Comparison of ENCODE assay signal across 15 cellular contexts in the genomic region with DNA sequence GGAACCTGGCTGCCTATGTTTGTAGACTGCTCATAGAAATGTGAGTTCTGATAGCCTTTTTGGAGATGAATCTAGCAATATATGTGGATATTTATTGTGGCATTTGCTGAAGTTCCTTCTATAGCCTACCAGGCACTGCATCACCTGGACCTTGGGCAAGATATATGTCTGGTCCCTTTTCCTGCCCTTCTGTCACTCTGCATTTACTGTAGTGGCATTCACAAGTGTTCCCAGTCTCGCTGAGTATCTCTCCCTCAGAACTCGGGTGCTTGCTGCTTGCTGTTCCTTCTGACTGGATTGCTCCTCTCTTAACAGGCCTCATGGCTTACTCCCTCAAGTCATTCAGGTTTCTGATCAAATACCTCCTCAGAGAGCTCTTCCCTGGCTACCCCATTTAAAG.
DNase-seq lines count a peak whose midpoint lies in the region; ATAC-seq lines count a peak whose summit lies in the region.
"Had no signal": no experiment of that assay in that cellular context is flagged by ENCODE, and none has a peak within 500 bp of the region (broad histone marks: within the 10 kb centered on the region; RNA-seq: fewer than 3 reads in every experiment).

No MANE protein-coding gene starts in this region.

- peak overlapping the region; percentile 63 for H3K4me3 Mint-ChIP-seq in stimulated activated naive CD8-positive, alpha-beta T cell treated with anti-CD3 and anti-CD28 coated beads, Interleukin-15, Interleukin-2, amounts not matched to agents 100 ng/mL and 50 ng/mL, for 24 hours
- H3K4me3 Mint-ChIP-seq in activated T-cell treated with anti-CD3 and anti-CD28 coated beads, Interleukin-2, amount 50 U/mL, for 4 hours: peak overlapping the region; percentile 75
- no peak overlapping the region for H3K4me3 Mint-ChIP-seq in memory B cell

- no peaks in the 10 kb centered on the region for H3K27me3 Mint-ChIP-seq in stimulated activated naive CD8-positive, alpha-beta T cell treated with anti-CD3 and anti-CD28 coated beads, Interleukin-15, Interleukin-2, amounts not matched to agents 100 ng/mL and 50 ng/mL, for 24 hours
- no peaks in the 10 kb centered on the region for H3K27me3 Mint-ChIP-seq in activated T-cell treated with anti-CD3 and anti-CD28 coated beads, Interleukin-2, amount 50 U/mL, for 4 hours (ENCODE audit: low read depth)
- no peaks in the 10 kb centered on the region for H3K27me3 Mint-ChIP-seq in memory B cell

- no peaks in the 10 kb centered on the region for H3K27me3 ChIP-seq in MG63
- H3K27me3 ChIP-seq: dorsolateral prefrontal cortex, heart right ventricle, neutrophil had no signal

- H3K4me1 Mint-ChIP-seq in stimulated activated naive CD8-positive, alpha-beta T cell treated with anti-CD3 and anti-CD28 coated beads, Interleukin-15, Interleukin-2, amounts not matched to agents 100 ng/mL and 50 ng/mL, for 24 hours (ENCODE audit: low read depth): peaks cover 70% of the 10 kb centered on the region
- H3K4me1 Mint-ChIP-seq in activated T-cell treated with anti-CD3 and anti-CD28 coated beads, Interleukin-2, amount 50 U/mL, for 4 hours (ENCODE audit: low read depth): peaks cover 71% of the 10 kb centered on the region
- H3K4me1 Mint-ChIP-seq in memory B cell: peaks cover 6% of the 10 kb centered on the region

- H3K9me3 Mint-ChIP-seq in stimulated activated naive CD8-positive, alpha-beta T cell treated with anti-CD3 and anti-CD28 coated beads, Interleukin-15, Interleukin-2, amounts not matched to agents 100 ng/mL and 50 ng/mL, for 24 hours: no peaks in the 10 kb centered on the region
- peaks cover 9% of the 10 kb centered on the region for H3K9me3 Mint-ChIP-seq in activated T-cell treated with anti-CD3 and anti-CD28 coated beads, Interleukin-2, amount 50 U/mL, for 4 hours
- no peaks in the 10 kb centered on the region for H3K9me3 Mint-ChIP-seq in memory B cell

- H3K36me3 ChIP-seq in MG63: no peaks in the 10 kb centered on the region
- H3K36me3 ChIP-seq: heart right ventricle, neutrophil had no signal

- ATAC-seq in stimulated activated naive CD8-positive, alpha-beta T cell treated with anti-CD3 and anti-CD28 coated beads, Interleukin-15, Interleukin-2, amounts not matched to agents 100 U/mL and 50 U/mL, for 24 hours: no peak
- ATAC-seq in activated T-cell treated with anti-CD3 and anti-CD28 coated beads, Interleukin-2, amount 50 U/mL, for 4 hours: no peak
- ATAC-seq in memory B cell (ENCODE audit: low read depth) (no peak), HG03025 (IDR thresholded peaks at IDR 0.05; ENCODE audit: low FRiP score, unreplicated experiment) (no peak)
- ATAC-seq: heart right ventricle, HepG2 had no signal

- H3K9me3 ChIP-seq in MG63: 0 out of 2 replicates have a peak, but pooled peaks cover 2% of the 10 kb centered on the region
- H3K9me3 ChIP-seq: heart right ventricle, neutrophil had no signal

- no peak for DNase-seq in stimulated activated naive CD8-positive, alpha-beta T cell treated with anti-CD3 and anti-CD28 coated beads, Interleukin-15, Interleukin-2, amounts not matched to agents 100 U/mL and 50 U/mL, for 24 hours
- no peak for DNase-seq in activated T-cell treated with anti-CD3 and anti-CD28 coated beads, Interleukin-2, amount 50 U/mL, for 4 hours
- no peak for DNase-seq in memory B cell (ENCODE audit: low spot score in 2 of 2)
- no peak for DNase-seq in MG63
- no peak for DNase-seq in NCI-H187 treated with DMSO at 0.1 percent for 48 hours (lab: John Stamatoyannopoulos, UW)
- no peak for DNase-seq in HK-2 (ENCODE audit: unreplicated experiment)
- DNase-seq: activated effector memory CD4-positive, alpha-beta T cell treated with Interleukin-2 at 50 U/mL for 16 hours; dorsolateral prefrontal cortex; GF-D8; heart right ventricle; NCI-H187 had no signal

- H3K27ac Mint-ChIP-seq in stimulated activated naive CD8-positive, alpha-beta T cell treated with anti-CD3 and anti-CD28 coated beads, Interleukin-15, Interleukin-2, amounts not matched to agents 100 ng/mL and 50 ng/mL, for 24 hours: peak overlapping the region; percentile 88
- H3K27ac Mint-ChIP-seq in memory B cell: peak overlapping the region; percentile 5

- H3K36me3 Mint-ChIP-seq in stimulated activated naive CD8-positive, alpha-beta T cell treated with anti-CD3 and anti-CD28 coated beads, Interleukin-15, Interleukin-2, amounts not matched to agents 100 ng/mL and 50 ng/mL, for 24 hours (ENCODE audit: low read depth): no peaks in the 10 kb centered on the region
- peaks cover 5% of the 10 kb centered on the region for H3K36me3 Mint-ChIP-seq in activated T-cell treated with anti-CD3 and anti-CD28 coated beads, Interleukin-2, amount 50 U/mL, for 4 hours (ENCODE audit: insufficient read depth)
- H3K36me3 Mint-ChIP-seq in memory B cell: no peaks in the 10 kb centered on the region

- H3K4me3 ChIP-seq in MG63: no peak overlapping the region
- H3K4me3 ChIP-seq: dorsolateral prefrontal cortex, heart right ventricle had no signal
